9 cellular contexts compared by ENCODE assay signal in the genomic region with DNA sequence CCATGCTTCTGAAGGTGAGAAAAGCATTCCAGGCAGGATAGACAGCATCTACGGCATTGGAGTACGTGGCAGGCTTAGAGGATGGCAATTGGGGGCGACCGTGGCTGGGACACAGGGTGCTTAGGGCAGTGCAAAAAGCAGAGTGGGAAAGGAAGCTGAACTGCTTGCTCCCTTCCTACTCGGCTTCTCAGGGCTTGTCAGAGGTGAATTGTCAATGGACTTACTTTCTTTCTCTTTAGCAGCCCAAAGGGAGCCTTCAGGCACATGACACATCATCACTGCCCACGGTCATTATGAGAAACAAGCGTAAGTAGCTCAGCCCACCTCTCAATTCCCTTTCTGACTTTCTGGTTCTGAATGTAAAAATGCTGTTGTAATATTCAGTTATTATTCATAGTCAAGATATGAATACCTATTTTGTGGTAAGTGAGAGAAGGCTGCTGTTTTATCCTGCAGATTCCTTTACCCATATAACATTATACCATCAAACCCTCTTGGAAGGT.
DNase-seq lines count a peak whose midpoint lies in the region; ATAC-seq lines count a peak whose summit lies in the region.
"Had no signal": no experiment of that assay in that cellular context is flagged by ENCODE, and none has a peak within 500 bp of the region (broad histone marks: within the 10 kb centered on the region; RNA-seq: fewer than 3 reads in every experiment).

No MANE protein-coding gene starts in this region.

- H3K4me1 Mint-ChIP-seq in T-cell = peaks cover 65 to 80% (median 79%) of the 10 kb centered on the region in 3 donors

- in situ Hi-C loops in G401 (cut with HindIII; ENCODE audit: low sequenced_read_pairs) = no loop called here

- peak; percentile 72 for DNase-seq in stimulated activated CD4-positive, alpha-beta T cell treated with anti-CD3 and anti-CD28 coated beads, Interleukin-1b, Interleukin-23, amount 100 ng/mL, for 48 hours
- DNase-seq in stimulated activated CD4-positive, alpha-beta T cell treated with anti-CD3 and anti-CD28 coated beads, Interleukin-2, amount 100 ng/mL, for 48 hours = no peak
- DNase-seq in T-cell (no peak), NOMO-1 treated with DMSO at 0.1 percent for 48 hours (lab: John Stamatoyannopoulos, UW; ENCODE audit: unreplicated experiment) (no peak), NCI-H1105 treated with DMSO at 0.1 percent for 48 hours (lab: John Stamatoyannopoulos, UW) (no peak), NCI-H226 (no peak), G401 (ENCODE audit: low spot score) (no peak)
- DNase-seq: Kasumi-1 had no signal

- CTCF ChIA-PET in T-cell (lab: Charles Lee) = interaction anchor here in 1 of 2 donors (0.6 kb wide), 1 partner anchor 376 kb away, joined by 4 read pairs; no protein-coding TSS in a partner anchor

- peaks cover 59% of the 10 kb centered on the region for H3K36me3 Mint-ChIP-seq in T-cell

- peak overlapping the region; percentile 54 to 74 for H3K27ac Mint-ChIP-seq in T-cell

- peak overlapping the region in 1 of 3 donors; percentile 15 for H3K4me3 Mint-ChIP-seq in T-cell

- POLR2A ChIA-PET in T-cell (lab: Charles Lee) = interaction anchor here in 1 of 2 donors (0.6 kb wide), 1 partner anchor 295 kb away, joined by 3 read pairs; no protein-coding TSS in a partner anchor

- H3K27me3 Mint-ChIP-seq in T-cell = no peaks in the 10 kb centered on the region

- no peaks in the 10 kb centered on the region for H3K9me3 Mint-ChIP-seq in T-cell

- ATAC-seq in HG02571 (IDR thresholded peaks at IDR 0.05; ENCODE audit: unreplicated experiment) (peak; percentile 47), T-cell (replicated peaks in 1 of 4) (no peak)
